ENCODE assay signal across 8 cellular contexts in genomic region chr14:60093088-60093487, GRCh38. TPM values are rescaled to one million over a fixed set of nuclear protein-coding genes. Genes with fewer than 3 reads are reported as not detected.
DNase-seq lines count a peak whose midpoint lies in the region; ATAC-seq and TF ChIP-seq lines count a peak whose summit lies in the region.

No MANE protein-coding gene starts in this region.

- peak; percentile 20 for DNase-seq in SIG-M5 treated with dmso at 0.1 percent for 504 hours (lab: John Stamatoyannopoulos, UW; ENCODE audit: unreplicated experiment)
- no peak for DNase-seq in SIG-M5 (lab: John Stamatoyannopoulos, UW)
- no peak for DNase-seq in activated CD8-positive, alpha-beta T cell treated with anti-CD3 and anti-CD28 coated beads, Interleukin-2, amount 10 ng/mL, durations not matched to agents 7 days and 5 days
- no peak for DNase-seq in hypothalamus (lab: John Stamatoyannopoulos, UW)
- DNase-seq in GM13976 (ENCODE audit: low spot score), result no peak

- peak overlapping the region; percentile 80 for H3K9ac ChIP-seq in iPS-18a (ENCODE audit: low read length)
- peak overlapping the region; percentile 85 to 97 (median 95) for H3K9ac ChIP-seq in subcutaneous abdominal adipose tissue (ENCODE audit: low read length in 5 of 5)

- TF ChIP-seq CTCF in GM13976 (IDR thresholded peaks at IDR 0.05; ENCODE audit: borderline replicate concordance, control extremely low read depth, extremely low read depth, insufficient read depth, missing control alignments), result no peak

- H3K4me1 Mint-ChIP-seq in activated CD8-positive, alpha-beta T cell treated with anti-CD3 and anti-CD28 coated beads, Interleukin-2, amount 10 ng/mL, durations not matched to agents 7 days and 5 days (ENCODE audit: low read depth), result peaks cover 35% of the 10 kb centered on the region

- ATAC-seq in activated CD8-positive, alpha-beta T cell treated with anti-CD3 and anti-CD28 coated beads, Interleukin-2, amount 10 ng/mL, durations not matched to agents 7 days and 5 days, result no peak
- ATAC-seq in GM19035 (IDR thresholded peaks at IDR 0.05; ENCODE audit: unreplicated experiment), result no peak

- peak overlapping the region; percentile 94 for H3K4me3 Mint-ChIP-seq in activated CD8-positive, alpha-beta T cell treated with anti-CD3 and anti-CD28 coated beads, Interleukin-2, amount 10 ng/mL, durations not matched to agents 7 days and 5 days

- H3K9me3 ChIP-seq in iPS-18a (ENCODE audit: control insufficient read depth, low read depth, low read length) (no peaks in the 10 kb centered on the region), subcutaneous abdominal adipose tissue (ENCODE audit: control insufficient read depth in 5 of 5, low read length in 5 of 5) (no peaks in the 10 kb centered on the region)

- POLR2A ChIA-PET in activated CD8-positive, alpha-beta T cell treated with anti-CD3 and anti-CD28 coated beads, Interleukin-2, amount 10 ng/mL, durations not matched to agents 7 days and 5 days (lab: Charles Lee), result interaction anchor here (1.2 to 2.0 kb wide), 3 partner anchors 68 to 156 kb away, joined by 4 to 16 read pairs (median 6); partner anchors contain the start of genes DHRS7 and PPM1A

- H3K27me3 ChIP-seq in iPS-18a (ENCODE audit: control insufficient read depth, insufficient read depth, low read length) (no peaks in the 10 kb centered on the region), subcutaneous abdominal adipose tissue (ENCODE audit: control insufficient read depth in 5 of 5, insufficient read depth in 4 of 5, low read length in 5 of 5) (no peaks in the 10 kb centered on the region)

- no peaks in the 10 kb centered on the region for H3K27me3 Mint-ChIP-seq in activated CD8-positive, alpha-beta T cell treated with anti-CD3 and anti-CD28 coated beads, Interleukin-2, amount 10 ng/mL, durations not matched to agents 7 days and 5 days (ENCODE audit: low read depth)

- peaks cover 35% of the 10 kb centered on the region for H3K36me3 Mint-ChIP-seq in activated CD8-positive, alpha-beta T cell treated with anti-CD3 and anti-CD28 coated beads, Interleukin-2, amount 10 ng/mL, durations not matched to agents 7 days and 5 days (ENCODE audit: low read depth)

- H3K27ac ChIP-seq in iPS-18a (ENCODE audit: low read length), result no peak overlapping the region
- H3K27ac ChIP-seq in subcutaneous abdominal adipose tissue (ENCODE audit: low read depth, low read length), result peak overlapping the region; percentile 91

- H3K4me1 ChIP-seq in iPS-18a (ENCODE audit: control insufficient read depth, low read depth, low read length) (peaks cover 23% of the 10 kb centered on the region), subcutaneous abdominal adipose tissue (ENCODE audit: control insufficient read depth in 5 of 5, insufficient read depth in 5 of 5, low read length in 5 of 5) (peaks cover 0 to 26% (median 21%) of the 10 kb centered on the region in 5 donors)

- CTCF ChIA-PET in activated CD8-positive, alpha-beta T cell treated with anti-CD3 and anti-CD28 coated beads, Interleukin-2, amount 10 ng/mL, durations not matched to agents 7 days and 5 days (lab: Charles Lee), result interaction anchor here (1.0 to 4.8 kb wide), 8 partner anchors 13 to 235 kb away, joined by 3 to 38 read pairs (median 3); partner anchors contain the start of genes DHRS7 and PPM1A

- in situ Hi-C loops in GM13976 (cut with MboI; ENCODE audit: low sequenced_read_pairs, unreplicated experiment), result no loop called here

- H3K9me3 Mint-ChIP-seq in activated CD8-positive, alpha-beta T cell treated with anti-CD3 and anti-CD28 coated beads, Interleukin-2, amount 10 ng/mL, durations not matched to agents 7 days and 5 days (ENCODE audit: insufficient read depth), result no peaks in the 10 kb centered on the region

- H3K27ac Mint-ChIP-seq in activated CD8-positive, alpha-beta T cell treated with anti-CD3 and anti-CD28 coated beads, Interleukin-2, amount 10 ng/mL, durations not matched to agents 7 days and 5 days, result peak overlapping the region; percentile 96

- no peaks in the 10 kb centered on the region for H3K36me3 ChIP-seq in iPS-18a (ENCODE audit: control insufficient read depth, low read depth, low read length)
- H3K36me3 ChIP-seq in subcutaneous abdominal adipose tissue (ENCODE audit: control insufficient read depth in 5 of 5, insufficient read depth in 5 of 5, low read length in 5 of 5), result peaks cover 0 to 5% (median 2%) of the 10 kb centered on the region in 5 donors

- H3K4me3 ChIP-seq in iPS-18a (ENCODE audit: low read length) (peak overlapping the region; percentile 97), subcutaneous abdominal adipose tissue (ENCODE audit: low read depth in 1 of 5, low read length in 5 of 5) (peak overlapping the region; percentile 76 to 96 (median 94))

RNA-seq across cellular contexts. Expression of gene PCNX4, which starts 1.4 kb away (rescaled TPM):
- 10 to 100 TPM; 35.4 to 36.6 TPM for total RNA-seq in activated CD8-positive, alpha-beta T cell treated with anti-CD3 and anti-CD28 coated beads, Interleukin-2, amount 10 ng/mL, durations not matched to agents 7 days and 5 days
